1 cellular context compared by ENCODE assay signal in genomic region chr2:197168705-197169104, GRCh38.
TF ChIP-seq lines count a peak whose summit lies in the region.

No MANE protein-coding gene starts in this region.

TF ChIP-seq in H1, 55 proteins besides CTCF, POLR2A, EP300 and RAD21 (continued from another document):
- no peak for TF ChIP-seq MAFK (IDR thresholded peaks at IDR 0.05; ENCODE audit: low read depth, low read length)
- TF ChIP-seq BRCA1 (IDR thresholded peaks at IDR 0.05; ENCODE audit: low read depth, low read length): no peak
TF ChIP-seq in H1: peak in this region for 4.
